In the genomic region with DNA sequence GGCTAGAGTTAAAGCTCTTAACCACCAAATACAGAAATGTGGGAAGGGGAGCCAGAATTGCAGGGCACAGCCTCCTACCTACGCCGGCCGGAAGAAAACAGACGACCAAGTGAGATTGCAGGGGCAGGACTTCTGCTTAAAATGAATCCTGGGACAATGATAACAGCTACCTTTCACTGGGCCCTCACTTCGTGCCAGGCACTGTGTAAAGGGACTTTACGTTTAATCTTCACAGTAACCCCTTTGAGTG, we compare ENCODE assay signal across 8 cellular contexts. TPM values are rescaled to one million over a fixed set of nuclear protein-coding genes. Genes with fewer than 3 reads are reported as not detected.
DNase-seq lines count a peak whose midpoint lies in the region; ATAC-seq and TF ChIP-seq lines count a peak whose summit lies in the region.

A gene (minus strand): TSS at position 212 of the 250 bp plus-strand sequence. CDS start 6,746 bp downstream, outside the sequence.

- ATAC-seq in left lobe of liver = no peak

- H3K4me1 ChIP-seq in sigmoid colon = peaks cover 0 to 54% (median 38%) of the 10 kb centered on the region in 4 donors

- TF ChIP-seq EP300 in sigmoid colon (IDR thresholded peaks at IDR 0.05) = no peak

- DNase-seq in SK-N-MC (ENCODE audit: low read depth, low spot score) (no peak), fibroblast of mammary gland (ENCODE audit: low read depth) (no peak), sigmoid colon (no peak), NCI-H2171 (lab: John Stamatoyannopoulos, UW) (no peak), dermis blood vessel endothelial cell (no peak), NCI-H2171 treated with DMSO at 0.1 percent for 48 hours (lab: John Stamatoyannopoulos, UW) (no peak), left lobe of liver (ENCODE audit: low spot score) (no peak)

- no peak for TF ChIP-seq POLR2A in sigmoid colon (IDR thresholded peaks at IDR 0.05)

- peak within 1 kb of the TSS; percentile 79 for H3K27ac ChIP-seq in SK-N-MC
- peak within 1 kb of the TSS; percentile 75 to 83 (median 80) for H3K27ac ChIP-seq in sigmoid colon

- H3K9me3 ChIP-seq in SK-N-MC (ENCODE audit: low read depth, low read length) (no peaks in the 10 kb centered on the region), sigmoid colon (no peaks in the 10 kb centered on the region)

- 2 to 7% methylated on average over 6 of the region's 6 CpGs for WGBS in sigmoid colon, 2 donors

- H3K4me3 ChIP-seq in GM12875 (ENCODE audit: low read depth, low read length) (peak within 1 kb of the TSS; percentile 80), SK-N-MC (peak within 1 kb of the TSS; percentile 99), fibroblast of mammary gland (ENCODE audit: control insufficient read depth, low read depth, low read length) (peak within 1 kb of the TSS; percentile 91), sigmoid colon (peak within 1 kb of the TSS; percentile 41 to 73 (median 59))

- H3K9ac ChIP-seq in SK-N-MC (ENCODE audit: insufficient read length) = peak within 1 kb of the TSS; percentile 93

- H3K36me3 ChIP-seq in SK-N-MC (ENCODE audit: insufficient read depth, low read length) (no peaks in the 10 kb centered on the region), sigmoid colon (no peaks in the 10 kb centered on the region)

- TF ChIP-seq CTCF in GM12875 (IDR thresholded peaks at IDR 0.05; ENCODE audit: borderline replicate concordance, insufficient read depth, low read depth, low read length) = no peak
- TF ChIP-seq CTCF in fibroblast of mammary gland (conservative IDR thresholded peaks at IDR 0.05; ENCODE audit: control insufficient read depth, insufficient read depth, low read depth, low read length) = no peak
- no peak for TF ChIP-seq CTCF in sigmoid colon (IDR thresholded peaks at IDR 0.05)

- no peaks in the 10 kb centered on the region for H3K27me3 ChIP-seq in sigmoid colon

- intact Hi-C loops in sigmoid colon (cut with DNase I) = loop anchor here (1.0 kb wide), 1 partner anchor 71 kb away; a partner anchor contains a TSS

RNA-seq across cellular contexts. Expression of the gene that starts here (rescaled TPM):
- total RNA-seq in sigmoid colon = not detected
- polyA plus RNA-seq in sigmoid colon = under 1 TPM in 1 of 3 donors, not detected in 2; 0.10 TPM
- total RNA-seq in dermis blood vessel endothelial cell = not detected in 2 replicates
- 0.25 TPM for total RNA-seq in left lobe of liver
